ENCODE assay signal across 8 cellular contexts in genomic region chr5:109695005-109695926, GRCh38. TPM values are rescaled to one million over a fixed set of nuclear protein-coding genes. Genes with fewer than 3 reads are reported as not detected.
DNase-seq lines count a peak whose midpoint lies in the region; ATAC-seq lines count a peak whose summit lies in the region.

No MANE protein-coding gene starts in this region.

- H3K27me3 Mint-ChIP-seq in CD8-positive, alpha-beta memory T cell = no peaks in the 10 kb centered on the region

- H3K4me1 ChIP-seq in CD8-positive, alpha-beta memory T cell (ENCODE audit: insufficient read depth, low read length) = peaks cover 66% of the 10 kb centered on the region

- H3K36me3 ChIP-seq in CD8-positive, alpha-beta memory T cell (ENCODE audit: insufficient read depth, low read length) = no peaks in the 10 kb centered on the region

- H3K9me3 ChIP-seq in CD8-positive, alpha-beta memory T cell (ENCODE audit: low read length) = no peaks in the 10 kb centered on the region

- ATAC-seq in GM19468 (IDR thresholded peaks at IDR 0.05; ENCODE audit: extremely low read depth, unreplicated experiment) = peak; percentile 71
- ATAC-seq in HG03460 (IDR thresholded peaks at IDR 0.05; ENCODE audit: unreplicated experiment) = peak; percentile 56

- POLR2A ChIA-PET in CD8-positive, alpha-beta memory T cell (lab: Charles Lee) = interaction anchor here (0.7 kb wide), 1 partner anchor 285 kb away, joined by 3 read pairs; no protein-coding TSS in a partner anchor

- no peak overlapping the region for H3K27ac ChIP-seq in CD8-positive, alpha-beta memory T cell (ENCODE audit: low read depth, low read length)
- peak overlapping the region; percentile 68 for H3K27ac ChIP-seq in epithelial cell of prostate

- H3K4me3 Mint-ChIP-seq in CD8-positive, alpha-beta memory T cell = peak overlapping the region; percentile 35 to 89 (median 58)

- H3K9me3 Mint-ChIP-seq in CD8-positive, alpha-beta memory T cell = no peaks in the 10 kb centered on the region

- H3K27ac Mint-ChIP-seq in CD8-positive, alpha-beta memory T cell = peak overlapping the region; percentile 47 to 89 (median 67)

- peaks cover 0 to 14% (median 10%) of the 10 kb centered on the region in 3 donors for H3K36me3 Mint-ChIP-seq in CD8-positive, alpha-beta memory T cell

- H3K4me1 Mint-ChIP-seq in CD8-positive, alpha-beta memory T cell = peaks cover 89 to 96% (median 93%) of the 10 kb centered on the region in 3 donors

- H3K27me3 ChIP-seq in CD8-positive, alpha-beta memory T cell (ENCODE audit: insufficient read depth, low read length, poor library complexity, severe bottlenecking) = no peaks in the 10 kb centered on the region

- no peak for DNase-seq in CD8-positive, alpha-beta memory T cell
- no peak for DNase-seq in epithelial cell of prostate (ENCODE audit: low read depth, low spot score)
- DNase-seq in NCI-H2171 (lab: John Stamatoyannopoulos, UW) = no peak
- no peak for DNase-seq in Ammon's horn (ENCODE audit: low spot score)
- no peak for DNase-seq in NCI-H774 (lab: John Stamatoyannopoulos, UW)
- no peak for DNase-seq in NCI-H1694 treated with DMSO at 0.1 percent for 48 hours (lab: John Stamatoyannopoulos, UW)

- H3K4me3 ChIP-seq in CD8-positive, alpha-beta memory T cell (ENCODE audit: low read length) = no peak overlapping the region

- CTCF ChIA-PET in CD8-positive, alpha-beta memory T cell (lab: Charles Lee) = interaction anchor here (0.9 to 1.8 kb wide), 3 partner anchors 9 to 12 kb away, joined by 3 to 5 read pairs (median 3); no protein-coding TSS in a partner anchor

RNA-seq across cellular contexts. Expression of gene MAN2A1, which starts 5.5 kb away (rescaled TPM):
- 10 to 100 TPM; 28.1 to 30.8 TPM for total RNA-seq in CD8-positive, alpha-beta memory T cell
- 28.9 TPM for polyA plus RNA-seq in CD8-positive, alpha-beta memory T cell
